In genomic region chr16:55091213-55091870, GRCh38 we compare ENCODE assay signal across 25 cellular contexts.
"Had no signal": no experiment of that assay in that cellular context is flagged by ENCODE, and none has a peak within 500 bp of the region (broad histone marks: within the 10 kb centered on the region; RNA-seq: fewer than 3 reads in every experiment).

No MANE protein-coding gene starts in this region.

- DNase-seq: activated B cell treated with CpG ODN at 0.5 μM for 24 hours; activated CD4-positive, alpha-beta T cell treated with anti-CD3 and anti-CD28 coated beads for 1 hour; activated CD4-positive, alpha-beta T cell treated with anti-CD3 and anti-CD28 coated beads, Interleukin-2, amount 10 ng/mL, durations not matched to agents 24 days and 14 days; activated CD4-positive, alpha-beta T cell treated with anti-CD3 and anti-CD28 coated beads, Interleukin-2, amount 50 U/mL, for 48 hours; activated CD8-positive, alpha-beta memory T cell treated with anti-CD3 and anti-CD28 coated beads, Interleukin-2, amount 10 ng/mL, durations not matched to agents 7 days and 5 days; activated effector memory CD4-positive, alpha-beta T cell treated with Interleukin-2 at 50 U/mL for 16 hours; activated naive CD4-positive, alpha-beta T cell; activated T-cell treated with anti-CD3 and anti-CD28 coated beads, Interleukin-2, amount 50 U/mL, for 24 hours; body of pancreas; MG63; MV-4-11; NCI-H1092 treated with DMSO at 0.1 percent for 48 hours; NCI-H1436; NCI-H1694 treated with DMSO at 0.1 percent for 48 hours; NCI-H2029 treated with DMSO at 0.1 percent for 48 hours; NCI-H510A treated with DMSO at 0.1 percent for 48 hours; Peyer's patch; SHP77 had no signal

- H3K4me1 Mint-ChIP-seq: activated B cell treated with CpG ODN at 0.5 μM for 24 hours; activated CD4-positive, alpha-beta T cell treated with anti-CD3 and anti-CD28 coated beads, Interleukin-2, amount 10 ng/mL, durations not matched to agents 24 days and 14 days; activated CD8-positive, alpha-beta memory T cell treated with anti-CD3 and anti-CD28 coated beads, Interleukin-2, amount 10 ng/mL, durations not matched to agents 7 days and 5 days; activated naive CD4-positive, alpha-beta T cell treated with anti-CD3 and anti-CD28 coated beads, Interleukin-2, amount 50 U/mL, for 24 hours had no signal

- H3K4me3 Mint-ChIP-seq: activated B cell treated with CpG ODN at 0.5 μM for 24 hours; activated CD4-positive, alpha-beta T cell treated with anti-CD3 and anti-CD28 coated beads, Interleukin-2, amount 10 ng/mL, durations not matched to agents 24 days and 14 days; activated CD8-positive, alpha-beta memory T cell treated with anti-CD3 and anti-CD28 coated beads, Interleukin-2, amount 10 ng/mL, durations not matched to agents 7 days and 5 days; activated naive CD4-positive, alpha-beta T cell treated with anti-CD3 and anti-CD28 coated beads, Interleukin-2, amount 50 U/mL, for 24 hours; activated T-cell treated with anti-CD3 and anti-CD28 coated beads, Interleukin-2, amount 50 U/mL, for 24 hours; activated T-helper 1 cell treated with anti-CD3 and anti-CD28 coated beads, Interleukin-12 subunit alpha, Interleukin-12 subunit beta, Interleukin-2, Interleukin-4 antibody, amounts not matched to agents 30 ng/mL and 10 ng/mL and 1 ng/mL, durations not matched to agents 14 hours and 24 hours and 36 hours; T-helper 1 cell treated with Interleukin-12 subunit alpha and Interleukin-12 subunit beta and Interleukin-4 antibody, amounts not matched to agents 30 μg/mL and 1 μg/mL, for 36 hours had no signal

- H3K9me3 ChIP-seq: ascending aorta, body of pancreas, MG63, Peyer's patch, SJSA1 had no signal

- H3K27me3 ChIP-seq: ascending aorta, body of pancreas, MG63, Peyer's patch, SJSA1 had no signal

- H3K36me3 Mint-ChIP-seq: activated CD8-positive, alpha-beta memory T cell treated with anti-CD3 and anti-CD28 coated beads, Interleukin-2, amount 10 ng/mL, durations not matched to agents 7 days and 5 days; activated naive CD4-positive, alpha-beta T cell treated with anti-CD3 and anti-CD28 coated beads, Interleukin-2, amount 50 U/mL, for 24 hours had no signal

- H3K27ac ChIP-seq: ascending aorta, body of pancreas, Peyer's patch, RWPE1, SJSA1 had no signal

- H3K4me1 ChIP-seq: ascending aorta, body of pancreas, Peyer's patch, SJSA1 had no signal

- H3K27me3 Mint-ChIP-seq: activated B cell treated with CpG ODN at 0.5 μM for 24 hours; activated CD4-positive, alpha-beta T cell treated with anti-CD3 and anti-CD28 coated beads, Interleukin-2, amount 10 ng/mL, durations not matched to agents 24 days and 14 days; activated CD8-positive, alpha-beta memory T cell treated with anti-CD3 and anti-CD28 coated beads, Interleukin-2, amount 10 ng/mL, durations not matched to agents 7 days and 5 days; activated naive CD4-positive, alpha-beta T cell treated with anti-CD3 and anti-CD28 coated beads, Interleukin-2, amount 50 U/mL, for 24 hours; activated T-cell treated with anti-CD3 and anti-CD28 coated beads, Interleukin-2, amount 50 U/mL, for 24 hours had no signal

- H3K4me3 ChIP-seq: ascending aorta, body of pancreas, MG63, Peyer's patch, SJSA1 had no signal

- H3K36me3 ChIP-seq: ascending aorta, MG63, Peyer's patch, SJSA1 had no signal

- H3K27ac Mint-ChIP-seq: activated B cell treated with CpG ODN at 0.5 μM for 24 hours; activated CD4-positive, alpha-beta T cell treated with anti-CD3 and anti-CD28 coated beads, Interleukin-2, amount 10 ng/mL, durations not matched to agents 24 days and 14 days; activated CD8-positive, alpha-beta memory T cell treated with anti-CD3 and anti-CD28 coated beads, Interleukin-2, amount 10 ng/mL, durations not matched to agents 7 days and 5 days; activated naive CD4-positive, alpha-beta T cell treated with anti-CD3 and anti-CD28 coated beads, Interleukin-2, amount 50 U/mL, for 24 hours; activated T-cell treated with anti-CD3 and anti-CD28 coated beads, Interleukin-2, amount 50 U/mL, for 24 hours; activated T-helper 1 cell treated with anti-CD3 and anti-CD28 coated beads, Interleukin-12 subunit alpha, Interleukin-12 subunit beta, Interleukin-2, Interleukin-4 antibody, amounts not matched to agents 30 ng/mL and 10 ng/mL and 1 ng/mL, durations not matched to agents 14 hours and 24 hours and 36 hours; T-helper 1 cell treated with Interleukin-12 subunit alpha and Interleukin-12 subunit beta and Interleukin-4 antibody, amounts not matched to agents 30 μg/mL and 1 μg/mL, for 36 hours had no signal

- H3K9me3 Mint-ChIP-seq: activated CD4-positive, alpha-beta T cell treated with anti-CD3 and anti-CD28 coated beads, Interleukin-2, amount 10 ng/mL, durations not matched to agents 24 days and 14 days; activated naive CD4-positive, alpha-beta T cell treated with anti-CD3 and anti-CD28 coated beads, Interleukin-2, amount 50 U/mL, for 24 hours; activated T-cell treated with anti-CD3 and anti-CD28 coated beads, Interleukin-2, amount 50 U/mL, for 24 hours; activated T-helper 1 cell treated with anti-CD3 and anti-CD28 coated beads, Interleukin-12 subunit alpha, Interleukin-12 subunit beta, Interleukin-2, Interleukin-4 antibody, amounts not matched to agents 30 ng/mL and 10 ng/mL and 1 ng/mL, durations not matched to agents 14 hours and 24 hours and 36 hours; T-helper 1 cell treated with Interleukin-12 subunit alpha and Interleukin-12 subunit beta and Interleukin-4 antibody, amounts not matched to agents 30 μg/mL and 1 μg/mL, for 36 hours had no signal

- ATAC-seq: activated CD8-positive, alpha-beta memory T cell treated with anti-CD3 and anti-CD28 coated beads, Interleukin-2, amount 10 ng/mL, durations not matched to agents 7 days and 5 days; body of pancreas; SK-N-SH treated with all-trans-retinoic acid at 6 μM for 48 hours had no signal
